ENCODE assay signal across 1 cellular context in genomic region chr7:81715984-81716588, GRCh38.
TF ChIP-seq lines count a peak whose summit lies in the region.

No MANE protein-coding gene starts in this region.

TF ChIP-seq in H1, 55 proteins besides CTCF, POLR2A, EP300 and RAD21:
- no peak for TF ChIP-seq CHD7 (IDR thresholded peaks at IDR 0.05; ENCODE audit: insufficient replicate concordance, low read length)
- no peak for TF ChIP-seq CREB1 (IDR thresholded peaks at IDR 0.05)
- no peak for TF ChIP-seq SRF (IDR thresholded peaks at IDR 0.05; ENCODE audit: low read depth, low read length)
- no peak for TF ChIP-seq SUZ12 (IDR thresholded peaks at IDR 0.05; ENCODE audit: low read length)
- TF ChIP-seq BRCA1 (IDR thresholded peaks at IDR 0.05; ENCODE audit: low read depth, low read length) = no peak
- no peak for TF ChIP-seq KDM5A (IDR thresholded peaks at IDR 0.05; ENCODE audit: low read length)
- TF ChIP-seq CHD2 (IDR thresholded peaks at IDR 0.05; ENCODE audit: low read length) = no peak
- no peak for TF ChIP-seq SP2 (IDR thresholded peaks at IDR 0.05; ENCODE audit: low read length)
- no peak for TF ChIP-seq SP1 (IDR thresholded peaks at IDR 0.05; ENCODE audit: low read depth, low read length)
- TF ChIP-seq CBX5 (IDR thresholded peaks at IDR 0.05; ENCODE audit: low read depth, low read length) = no peak
- TF ChIP-seq POU5F1 (IDR thresholded peaks at IDR 0.05; ENCODE audit: low read depth, low read length) = no peak
- TF ChIP-seq CBX8 (IDR thresholded peaks at IDR 0.05; ENCODE audit: borderline replicate concordance, low read depth, low read length) = no peak
- no peak for TF ChIP-seq ATF3 (IDR thresholded peaks at IDR 0.05; ENCODE audit: insufficient read depth, low read depth, low read length)
- TF ChIP-seq, protein P1, sequence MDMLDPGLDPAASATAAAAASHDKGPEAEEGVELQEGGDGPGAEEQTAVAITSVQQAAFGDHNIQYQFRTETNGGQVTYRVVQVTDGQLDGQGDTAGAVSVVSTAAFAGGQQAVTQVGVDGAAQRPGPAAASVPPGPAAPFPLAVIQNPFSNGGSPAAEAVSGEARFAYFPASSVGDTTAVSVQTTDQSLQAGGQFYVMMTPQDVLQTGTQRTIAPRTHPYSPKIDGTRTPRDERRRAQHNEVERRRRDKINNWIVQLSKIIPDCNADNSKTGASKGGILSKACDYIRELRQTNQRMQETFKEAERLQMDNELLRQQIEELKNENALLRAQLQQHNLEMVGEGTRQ (IDR thresholded peaks at IDR 0.05; ENCODE audit: low read length) = no peak
- TF ChIP-seq GABPA (IDR thresholded peaks at IDR 0.05; ENCODE audit: borderline replicate concordance, insufficient read depth, low read length) = no peak
- TF ChIP-seq EZH2 (IDR thresholded peaks at IDR 0.05; ENCODE audit: low read depth, low read length, severe bottlenecking) = no peak
